Comparison of ENCODE assay signal across 8 cellular contexts in the genomic region with DNA sequence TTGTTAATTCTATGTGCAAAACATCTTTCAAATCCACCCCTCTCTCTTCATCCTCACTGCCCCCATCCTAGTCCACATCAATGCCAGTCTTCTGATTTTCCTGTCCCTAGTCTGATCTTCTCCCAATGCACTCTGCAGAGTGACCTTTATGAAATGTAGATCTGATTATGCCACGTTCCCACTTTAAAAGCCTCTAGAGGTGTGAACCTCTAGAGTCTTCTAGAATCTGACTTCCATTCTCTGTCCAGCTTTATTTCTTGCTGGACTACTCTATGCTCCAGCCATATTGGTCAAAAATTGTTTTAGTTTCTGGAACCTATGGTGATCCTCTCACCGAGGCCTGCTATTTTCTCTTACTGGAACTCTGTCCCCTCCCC. TPM values are rescaled to one million over a fixed set of nuclear protein-coding genes. Genes with fewer than 3 reads are reported as not detected.
A peak's percentile ranks its signal among the peaks of the same experiment; 100 is the strongest.
DNase-seq lines count a peak whose midpoint lies in the region; ATAC-seq, FAIRE-seq and TF ChIP-seq lines count a peak whose summit lies in the region.

No MANE protein-coding gene starts in this region.

- H3K4me3 Mint-ChIP-seq in activated naive CD4-positive, alpha-beta T cell treated with anti-CD3 and anti-CD28 coated beads for 36 hours: peak overlapping the region; percentile 95

- H3K9me3 ChIP-seq in GM12878 (replicated peaks; ENCODE audit: control insufficient read depth, insufficient read depth, low read length): no peaks in the 10 kb centered on the region
- H3K9me3 ChIP-seq in lung (ENCODE audit: control insufficient read depth in 2 of 2, insufficient read depth in 1 of 2, low read length in 1 of 2): no peaks in the 10 kb centered on the region
- no peaks in the 10 kb centered on the region for H3K9me3 ChIP-seq in upper lobe of left lung

- peak overlapping the region; percentile 64 for H3K27ac ChIP-seq in GM12878 (ENCODE audit: control insufficient read depth, insufficient read depth)
- H3K27ac ChIP-seq in lung (ENCODE audit: low read depth in 1 of 2, low read length in 1 of 2): peak overlapping the region; percentile 35 to 94
- peak overlapping the region; percentile 78 to 93 (median 88) for H3K27ac ChIP-seq in upper lobe of left lung

- no peak for TF ChIP-seq RAD21 in GM12878 (IDR thresholded peaks at IDR 0.05; ENCODE audit: insufficient read depth, low read depth, low read length)

- peaks cover 3% of the 10 kb centered on the region for H3K36me3 Mint-ChIP-seq in activated naive CD4-positive, alpha-beta T cell treated with anti-CD3 and anti-CD28 coated beads for 36 hours (ENCODE audit: low read depth)

- no TSS peak for BruUV-seq in GM12878 (replicated peaks; lab: Mats Ljungman, UMichigan)

- FAIRE-seq in GM12878 (lab: Jason Lieb, UNC) (no peak), frontal cortex (lab: Jason Lieb, UNC) (no peak)

- no peak for ATAC-seq in GM12878
- ATAC-seq in lung (ENCODE audit: insufficient read depth, low FRiP score): no peak
- no peak for ATAC-seq in upper lobe of left lung (ENCODE audit: low FRiP score in 2 of 2)
- ATAC-seq in GM19397 (IDR thresholded peaks at IDR 0.05; ENCODE audit: unreplicated experiment): no peak

- H3K9ac ChIP-seq in GM12878 (ENCODE audit: control insufficient read depth, insufficient read depth, low read length): peak overlapping the region; percentile 64

- H4K20me1 ChIP-seq in GM12878 (ENCODE audit: control insufficient read depth, insufficient read depth): no peaks in the 10 kb centered on the region

- POLR2A ChIA-PET in GM12878 (lab: Charles Lee): interaction anchor here (0.5 to 1.2 kb wide), 7 partner anchors 25 to 859 kb away, joined by 3 to 8 read pairs (median 4); no protein-coding TSS in a partner anchor

- H3K27me3 ChIP-seq in GM12878 (replicated peaks in 1 of 2; ENCODE audit: control insufficient read depth in 2 of 2, insufficient read depth in 2 of 2, low read length in 1 of 2) (no peaks in the 10 kb centered on the region), lung (ENCODE audit: control insufficient read depth, insufficient read depth) (no peaks in the 10 kb centered on the region), upper lobe of left lung (no peaks in the 10 kb centered on the region)

- no peaks in the 10 kb centered on the region for H3K27me3 Mint-ChIP-seq in activated naive CD4-positive, alpha-beta T cell treated with anti-CD3 and anti-CD28 coated beads for 36 hours (ENCODE audit: low read depth)

- RAD21 ChIA-PET in GM12878 (lab: Charles Lee; ENCODE audit: unreplicated experiment): interaction anchor here (0.6 to 1.9 kb wide), 10 partner anchors 26 to 770 kb away, joined by 3 to 11 read pairs (median 4); partner anchors contain the start of gene CACNA1E

- H3K9me3 Mint-ChIP-seq in activated naive CD4-positive, alpha-beta T cell treated with anti-CD3 and anti-CD28 coated beads for 36 hours: no peaks in the 10 kb centered on the region

- WGBS in GM12878 (ENCODE audit: insufficient coverage, insufficient replicate concordance, low lambda C conversion rate, missing lambda C conversion rate): 6% methylated on average over 2 of the region's 2 CpGs
- WGBS in lung, 2 donors: 3 to 6% methylated on average over 2 of the region's 2 CpGs
- 1 to 3% methylated on average over 2 of the region's 2 CpGs for WGBS in upper lobe of left lung, 2 donors

- SMC1A ChIA-PET in GM12878 (lab: Charles Lee; ENCODE audit: uncharacterized antibody, unreplicated experiment): interaction anchor here (0.9 to 1.4 kb wide), 2 partner anchors 25 to 59 kb away, joined by 3 to 4 read pairs; no protein-coding TSS in a partner anchor

- no peak for TF ChIP-seq CTCF in GM12878 (IDR thresholded peaks at IDR 0.05 in 2 of 3, conservative IDR thresholded peaks at IDR 0.05 in 1 of 3; ENCODE audit: control insufficient read depth in 2 of 3, extremely low read depth in 1 of 3, insufficient read depth in 1 of 3, low read depth in 3 of 3, low read length in 3 of 3)
- no peak for TF ChIP-seq CTCF in lung (IDR thresholded peaks at IDR 0.05; ENCODE audit: control extremely low read depth, extremely low read depth)
- TF ChIP-seq CTCF in upper lobe of left lung (IDR thresholded peaks at IDR 0.05): no peak

- peak overlapping the region; percentile 83 for H3K4me2 ChIP-seq in GM12878 (ENCODE audit: control insufficient read depth, insufficient read depth)

- intact Hi-C loops in activated naive CD4-positive, alpha-beta T cell treated with anti-CD3 and anti-CD28 coated beads for 36 hours (cut with micrococcal nuclease): loop anchor here (1.0 to 5.0 kb wide), 7 partner anchors 25 to 1398 kb away; partner anchors contain the start of genes DHX9 and NPL
- intact Hi-C loops in GM12878 (cut with micrococcal nuclease; ENCODE audit: unreplicated experiment): loop anchor here (2.0 kb wide), 1 partner anchor 92 kb away; no protein-coding TSS in a partner anchor

- DNase-seq in activated naive CD4-positive, alpha-beta T cell treated with anti-CD3 and anti-CD28 coated beads for 36 hours: no peak
- no peak for DNase-seq in activated naive CD4-positive, alpha-beta T cell treated with anti-CD3 and anti-CD28 coated beads, Interleukin-2, amount 50 U/mL, for 16 hours
- DNase-seq in GM12878 (ENCODE audit: low read depth, low spot score): no peak
- DNase-seq in lung (ENCODE audit: low spot score): no peak
- DNase-seq in upper lobe of left lung: no peak
- DNase-seq in iPS-NIHi7 (ENCODE audit: extremely low spot score): no peak
- no peak for DNase-seq in frontal cortex (ENCODE audit: low spot score in 2 of 2)

- peaks cover 9% of the 10 kb centered on the region for H3K4me1 Mint-ChIP-seq in activated naive CD4-positive, alpha-beta T cell treated with anti-CD3 and anti-CD28 coated beads for 36 hours (ENCODE audit: low read depth)

- H3K4me1 ChIP-seq in GM12878 (ENCODE audit: control insufficient read depth, insufficient read depth, low read length): no peaks in the 10 kb centered on the region
- peaks cover 0 to 2% of the 10 kb centered on the region in 2 donors for H3K4me1 ChIP-seq in lung (ENCODE audit: control insufficient read depth in 2 of 2, insufficient read depth in 2 of 2, low read length in 2 of 2)
- H3K4me1 ChIP-seq in upper lobe of left lung: peaks cover 7 to 13% (median 7%) of the 10 kb centered on the region in 4 donors

- TF ChIP-seq POLR2A in GM12878 (IDR thresholded peaks at IDR 0.05; ENCODE audit: low read depth, low read length) (no peak), upper lobe of left lung (IDR thresholded peaks at IDR 0.05) (no peak)

- H3K36me3 ChIP-seq in GM12878 (ENCODE audit: control insufficient read depth in 2 of 2, insufficient read depth in 2 of 2, low read length in 1 of 2): no peaks in the 10 kb centered on the region
- H3K36me3 ChIP-seq in lung (ENCODE audit: control insufficient read depth in 2 of 2, insufficient read depth in 2 of 2, low read length in 2 of 2): no peaks in the 10 kb centered on the region
- H3K36me3 ChIP-seq in upper lobe of left lung: no peaks in the 10 kb centered on the region

- H3K4me3 ChIP-seq in GM12878 (peak overlapping the region; percentile 83), lung (peak overlapping the region; percentile 68), upper lobe of left lung (peak overlapping the region; percentile 30 to 82 (median 63))

- H2AFZ ChIP-seq in GM12878 (ENCODE audit: control insufficient read depth, low read depth, low read length): peak overlapping the region; percentile 88

- peak overlapping the region; percentile 95 for H3K27ac Mint-ChIP-seq in activated naive CD4-positive, alpha-beta T cell treated with anti-CD3 and anti-CD28 coated beads for 36 hours

- CTCF ChIA-PET in activated naive CD4-positive, alpha-beta T cell treated with anti-CD3 and anti-CD28 coated beads for 36 hours (lab: Charles Lee): interaction anchor here (0.6 to 1.9 kb wide), 4 partner anchors 18 to 52 kb away, joined by 3 to 7 read pairs (median 4); no protein-coding TSS in a partner anchor
- CTCF ChIA-PET in GM12878 (lab: Yijun Ruan, JAX): interaction anchor here (0.6 to 2.7 kb wide), 7 partner anchors 8 to 551 kb away, joined by 3 to 16 read pairs (median 3); no protein-coding TSS in a partner anchor

- TF ChIP-seq EP300 in GM12878 (IDR thresholded peaks at IDR 0.05; ENCODE audit: borderline replicate concordance in 1 of 2, control insufficient read depth in 1 of 2, low read depth in 2 of 2, low read length in 2 of 2) (no peak), upper lobe of left lung (IDR thresholded peaks at IDR 0.05) (no peak)

- H3K79me2 ChIP-seq in GM12878 (ENCODE audit: control insufficient read depth, insufficient read depth, low read length): no peaks in the 10 kb centered on the region

- in situ Hi-C loops in GM12878 (cut with MboI): no loop called here

RNA-seq across cellular contexts. Expression of gene ZNF648, which starts 32.5 kb away (rescaled TPM):
- total RNA-seq in activated naive CD4-positive, alpha-beta T cell treated with anti-CD3 and anti-CD28 coated beads for 36 hours: not detected
- 0.15 TPM in 1 of 2 replicates, not detected in the other for total RNA-seq in GM12878 (2013; cell fraction: nucleolus; rRNA removed)
- total RNA-seq in GM12878 (2014; rRNA removed) (not detected in 2 replicates), GM12878 (2014; rRNA removed; fragmentation: Illumina TruSeq; extraction: Trizol) (not detected in 2 replicates), GM12878 (2021) (not detected in 2 replicates), lung (under 1 TPM; 0.09 to 0.20 TPM), upper lobe of left lung (1 to 10 TPM in 1 of 6 donors, under 1 TPM in 3, not detected in 2; 0.15 to 1.0 (median 0.36) TPM), frontal cortex (under 0.01 TPM)
- not detected for polyA plus RNA-seq in GM12878 (2011; ENCODE audit: low read depth)
- polyA plus RNA-seq in GM12878 (2011; rRNA removed) (0.05 and 0.07 TPM in 2 replicates), GM12878 (2014; fragmentation: Illumina TruSeq; extraction: Trizol) (not detected in 2 replicates), GM12878 (2014; fragmentation: Nextera tagmentation; extraction: Ambion mirVana) (not detected), GM12878 (2014; rRNA removed) (not detected in 2 replicates), GM12878 (2016; fragmentation: Nextera tagmentation; extraction: Ambion mirVana) (not detected), lung (under 1 TPM in 1 of 2 donors, not detected in 1; 0.21 TPM)
- polyA plus RNA-seq in GM12878 (2011; cell fraction: cytosol; rRNA removed): 0.03 and 0.05 TPM in 2 replicates
- polyA plus RNA-seq in GM12878 (2011; cell fraction: nucleus; rRNA removed): 0.15 and 0.39 TPM in 2 replicates
- polyA plus RNA-seq in GM12878 (2012): not detected in 2 replicates
- polyA minus RNA-seq in GM12878 (2011; rRNA and poly(A)+ RNA removed): 0.05 and 0.15 TPM in 2 replicates
- not detected in 2 replicates for polyA minus RNA-seq in GM12878 (2011; cell fraction: cytosol; rRNA and poly(A)+ RNA removed)
- polyA minus RNA-seq in GM12878 (2011; cell fraction: nucleus; rRNA and poly(A)+ RNA removed): 0.19 and 0.36 TPM in 2 replicates
